Comparison of ENCODE assay signal across 9 cellular contexts in genomic region chr12:6963016-6963731, GRCh38. TPM values are rescaled to one million over a fixed set of nuclear protein-coding genes. Genes with fewer than 3 reads are reported as not detected.
DNase-seq lines count a peak whose midpoint lies in the region; ATAC-seq and TF ChIP-seq lines count a peak whose summit lies in the region.
"Had no signal": no experiment of that assay in that cellular context is flagged by ENCODE, and none has a peak within 500 bp of the region (broad histone marks: within the 10 kb centered on the region; RNA-seq: fewer than 3 reads in every experiment).

No MANE protein-coding gene starts in this region.

- H3K4me1 ChIP-seq in esophagus muscularis mucosa (peaks cover 47 to 69% (median 55%) of the 10 kb centered on the region in 4 donors), sigmoid colon (peaks cover 0 to 44% (median 31%) of the 10 kb centered on the region in 4 donors)

- 76% methylated on average over 23 of the region's 32 CpGs for WGBS in esophagus muscularis mucosa
- WGBS in sigmoid colon, 2 donors = 18 to 64% methylated on average over 32 of the region's 32 CpGs

- ATAC-seq in HG03135 (IDR thresholded peaks at IDR 0.05; ENCODE audit: unreplicated experiment) (no peak), HG02588 (IDR thresholded peaks at IDR 0.05; ENCODE audit: unreplicated experiment) (no peak)

- H3K27me3 ChIP-seq in HL-60 (ENCODE audit: insufficient read depth, poor library complexity, severe bottlenecking) = no peaks in the 10 kb centered on the region
- H3K27me3 ChIP-seq in esophagus muscularis mucosa = no peaks in the 10 kb centered on the region
- no peaks in the 10 kb centered on the region for H3K27me3 ChIP-seq in sigmoid colon
- H3K27me3 ChIP-seq in brain microvascular endothelial cell (replicated peaks) = no peaks in the 10 kb centered on the region

- H3K4me3 ChIP-seq in HL-60 (replicated peaks; ENCODE audit: insufficient read depth, low read length) (no peak overlapping the region), esophagus muscularis mucosa (peak overlapping the region in 1 of 4 donors; percentile 32), sigmoid colon (peak overlapping the region in 1 of 4 donors; percentile 20), brain microvascular endothelial cell (ENCODE audit: low read depth, low read length) (no peak overlapping the region)

- TF ChIP-seq CTCF in HL-60 (IDR thresholded peaks at IDR 0.05; ENCODE audit: insufficient read depth, low read length) (no peak), esophagus muscularis mucosa (IDR thresholded peaks at IDR 0.05) (no peak), sigmoid colon (IDR thresholded peaks at IDR 0.05) (peak in 1 of 4 experiments; percentile 16), brain microvascular endothelial cell (IDR thresholded peaks at IDR 0.05; ENCODE audit: low read depth, low read length, missing control alignments) (no peak)

- DNase-seq in HL-60 (ENCODE audit: low read depth in 1 of 2, low spot score in 1 of 2) (no peak), NCI-H2196 treated with DMSO at 0.1 percent for 48 hours (lab: John Stamatoyannopoulos, UW; ENCODE audit: unreplicated experiment) (peak; percentile 47), esophagus muscularis mucosa (ENCODE audit: extremely low spot score) (no peak), sigmoid colon (peak; percentile 65), AG08396 (ENCODE audit: low spot score) (no peak), brain microvascular endothelial cell (no peak)

- no peak for TF ChIP-seq POLR2A in esophagus muscularis mucosa (IDR thresholded peaks at IDR 0.05; ENCODE audit: low read depth)
- TF ChIP-seq POLR2A in sigmoid colon (IDR thresholded peaks at IDR 0.05) = peak in 1 of 2 donors; percentile 85

- H3K27ac ChIP-seq in HL-60 (replicated peaks) = peak overlapping the region; percentile 99
- H3K27ac ChIP-seq in esophagus muscularis mucosa (replicated peaks in 1 of 4) = peak overlapping the region; percentile 61 to 84 (median 71)
- peak overlapping the region; percentile 64 to 86 (median 82) for H3K27ac ChIP-seq in sigmoid colon
- no peak overlapping the region for H3K27ac ChIP-seq in brain microvascular endothelial cell

- H3K36me3 ChIP-seq in esophagus muscularis mucosa = peaks cover 29 to 36% (median 32%) of the 10 kb centered on the region in 4 donors
- H3K36me3 ChIP-seq in sigmoid colon = peaks cover 28 to 31% (median 30%) of the 10 kb centered on the region in 4 donors
- H3K36me3 ChIP-seq in brain microvascular endothelial cell (replicated peaks) = peaks cover 36% of the 10 kb centered on the region

- intact Hi-C loops in esophagus muscularis mucosa (cut with DNase I) (no loop called here), sigmoid colon (cut with DNase I) (no loop called here)

- in situ Hi-C loops in brain microvascular endothelial cell (cut with HindIII; ENCODE audit: low pct_ligation_motif_present, low sequenced_read_pairs) = no loop called here

- no peaks in the 10 kb centered on the region for H3K9me3 ChIP-seq in esophagus muscularis mucosa
- H3K9me3 ChIP-seq in sigmoid colon = no peaks in the 10 kb centered on the region

- TF ChIP-seq EP300 in esophagus muscularis mucosa (IDR thresholded peaks at IDR 0.05) (no peak), sigmoid colon (IDR thresholded peaks at IDR 0.05) (no peak)

RNA-seq across cellular contexts. Expression of gene PHB2, which starts 7.3 kb away (rescaled TPM):
- total RNA-seq in esophagus muscularis mucosa (100 to 1,000 TPM; 194 to 265 (median 233) TPM), sigmoid colon (100 to 1,000 TPM; 211 to 327 (median 285) TPM)
- 100 to 1,000 TPM; 180 to 283 (median 184) TPM for polyA plus RNA-seq in sigmoid colon

RNA-seq across cellular contexts. Expression of gene EMG1, which starts 7.5 kb away (rescaled TPM):
- total RNA-seq in esophagus muscularis mucosa = 10 to 100 TPM; 20.8 to 35.1 (median 26.3) TPM
- total RNA-seq in sigmoid colon = 10 to 100 TPM; 18.8 to 32.3 (median 22.7) TPM
- polyA plus RNA-seq in sigmoid colon = 10 to 100 TPM; 19.2 to 33.0 (median 21.3) TPM

RNA-seq across cellular contexts. Expression of gene PTPN6, which starts 12.0 kb away (rescaled TPM):
- total RNA-seq in esophagus muscularis mucosa = 10 to 100 TPM in 3 of 4 donors, 1 to 10 TPM in 1; 9.1 to 16.9 (median 13.3) TPM
- total RNA-seq in sigmoid colon = 10 to 100 TPM in 3 of 4 donors, 1 to 10 TPM in 1; 5.3 to 13.6 (median 11.8) TPM
- polyA plus RNA-seq in sigmoid colon = 10 to 100 TPM; 42.1 to 92.4 (median 67.3) TPM

RNA-seq across cellular contexts. Expression of gene C12orf57, which starts 19.4 kb away (rescaled TPM):
- total RNA-seq in esophagus muscularis mucosa (100 to 1,000 TPM; 307 to 437 (median 325) TPM), sigmoid colon (100 to 1,000 TPM; 465 to 697 (median 652) TPM)
- polyA plus RNA-seq in sigmoid colon = 100 to 1,000 TPM; 305 to 810 (median 418) TPM

RNA-seq across cellular contexts. Expression of gene RNU7-1, which starts 19.6 kb away (rescaled TPM):
- total RNA-seq in esophagus muscularis mucosa (not detected), sigmoid colon (not detected)
- polyA plus RNA-seq in sigmoid colon = not detected
- total RNA-seq: neural crest cell had no signal

Comparison
In these comparisons a context has a peak if more than half of its experiments do, and no peak if none do; other contexts are left out.
1. DNase-seq: peak in NCI-H2196 treated with DMSO at 0.1 percent for 48 hours (single experiment) and sigmoid colon (single experiment); none in HL-60 (0 of 2), esophagus muscularis mucosa (single experiment), AG08396 (single experiment) and brain microvascular endothelial cell (single experiment).